ENCODE assay signal across 20 cellular contexts in genomic region chr10:2201534-2202104, GRCh38.
"Had no signal": no experiment of that assay in that cellular context is flagged by ENCODE, and none has a peak within 500 bp of the region (broad histone marks: within the 10 kb centered on the region; RNA-seq: fewer than 3 reads in every experiment).

No MANE protein-coding gene starts in this region.

- H3K9me3 ChIP-seq: pancreas, psoas muscle, tibial artery had no signal

- H3K4me1 ChIP-seq: heart left ventricle, pancreas, psoas muscle, right atrium auricular region, tibial artery had no signal

- H3K27ac Mint-ChIP-seq: activated B cell treated with CpG ODN at 0.5 μM for 24 hours; activated CD4-positive, alpha-beta T cell treated with anti-CD3 and anti-CD28 coated beads for 36 hours; activated naive CD8-positive, alpha-beta T cell treated with anti-CD3 and anti-CD28 coated beads, Interleukin-2, amount 50 U/mL, for 24 hours; memory B cell; stimulated activated naive CD8-positive, alpha-beta T cell treated with anti-CD3 and anti-CD28 coated beads, Interleukin-15, amount 100 ng/mL, for 72 hours; T-helper 1 cell treated with Interleukin-12 subunit alpha and Interleukin-12 subunit beta and Interleukin-4 antibody, amounts not matched to agents 30 μg/mL and 1 μg/mL, for 36 hours had no signal

- ATAC-seq: activated CD4-positive, alpha-beta T cell treated with anti-CD3 and anti-CD28 coated beads for 36 hours; activated naive CD8-positive, alpha-beta T cell treated with anti-CD3 and anti-CD28 coated beads, Interleukin-2, amount 50 U/mL, for 24 hours; heart left ventricle; left colon; pancreas; psoas muscle; stimulated activated naive CD8-positive, alpha-beta T cell treated with anti-CD3 and anti-CD28 coated beads, Interleukin-15, amount 100 ng/mL, for 72 hours had no signal

- H3K4me3 ChIP-seq: heart left ventricle, pancreas, psoas muscle, right atrium auricular region, tibial artery had no signal

- DNase-seq: activated B cell treated with CpG ODN at 0.5 μM for 24 hours; activated CD4-positive, alpha-beta T cell treated with anti-CD3 and anti-CD28 coated beads for 36 hours; activated CD4-positive, alpha-beta T cell treated with anti-CD3 and anti-CD28 coated beads, Interleukin-2, amount 50 U/mL, for 48 hours; activated naive CD4-positive, alpha-beta T cell treated with Interleukin-2 at 50 U/mL for 16 hours; activated naive CD8-positive, alpha-beta T cell treated with anti-CD3 and anti-CD28 coated beads, Interleukin-2, amount 50 U/mL, for 24 hours; activated T-cell treated with anti-CD3 and anti-CD28 coated beads, Interleukin-2, amount 50 U/mL, for 48 hours; cerebellar nuclear complex; cortex of kidney; heart left ventricle; left colon; pancreas; psoas muscle; stimulated activated naive CD8-positive, alpha-beta T cell treated with anti-CD3 and anti-CD28 coated beads, Interleukin-15, amount 100 ng/mL, for 72 hours; T1000; tibial artery had no signal

- H3K4me1 Mint-ChIP-seq: activated B cell treated with CpG ODN at 0.5 μM for 24 hours; activated CD4-positive, alpha-beta T cell treated with anti-CD3 and anti-CD28 coated beads for 36 hours; activated naive CD8-positive, alpha-beta T cell treated with anti-CD3 and anti-CD28 coated beads, Interleukin-2, amount 50 U/mL, for 24 hours; memory B cell; nephron; stimulated activated naive CD8-positive, alpha-beta T cell treated with anti-CD3 and anti-CD28 coated beads, Interleukin-15, amount 100 ng/mL, for 72 hours had no signal

- FAIRE-seq: keratinocyte, pancreas had no signal

- H3K9me3 Mint-ChIP-seq: T-helper 1 cell treated with Interleukin-12 subunit alpha and Interleukin-12 subunit beta and Interleukin-4 antibody, amounts not matched to agents 30 μg/mL and 1 μg/mL, for 36 hours had no signal

- H3K36me3 ChIP-seq: heart left ventricle, pancreas, right atrium auricular region, tibial artery had no signal

- H3K4me3 Mint-ChIP-seq: activated B cell treated with CpG ODN at 0.5 μM for 24 hours; activated CD4-positive, alpha-beta T cell treated with anti-CD3 and anti-CD28 coated beads for 36 hours; activated naive CD8-positive, alpha-beta T cell treated with anti-CD3 and anti-CD28 coated beads, Interleukin-2, amount 50 U/mL, for 24 hours; memory B cell; nephron; stimulated activated naive CD8-positive, alpha-beta T cell treated with anti-CD3 and anti-CD28 coated beads, Interleukin-15, amount 100 ng/mL, for 72 hours; T-helper 1 cell treated with Interleukin-12 subunit alpha and Interleukin-12 subunit beta and Interleukin-4 antibody, amounts not matched to agents 30 μg/mL and 1 μg/mL, for 36 hours had no signal

- H3K36me3 Mint-ChIP-seq: memory B cell had no signal

- H3K27ac ChIP-seq: heart left ventricle, pancreas, psoas muscle, right atrium auricular region, tibial artery had no signal

- H3K27me3 Mint-ChIP-seq: activated B cell treated with CpG ODN at 0.5 μM for 24 hours; stimulated activated naive CD8-positive, alpha-beta T cell treated with anti-CD3 and anti-CD28 coated beads, Interleukin-15, amount 100 ng/mL, for 72 hours had no signal

- H3K27me3 ChIP-seq: pancreas, right atrium auricular region, tibial artery had no signal
